In the genomic region with DNA sequence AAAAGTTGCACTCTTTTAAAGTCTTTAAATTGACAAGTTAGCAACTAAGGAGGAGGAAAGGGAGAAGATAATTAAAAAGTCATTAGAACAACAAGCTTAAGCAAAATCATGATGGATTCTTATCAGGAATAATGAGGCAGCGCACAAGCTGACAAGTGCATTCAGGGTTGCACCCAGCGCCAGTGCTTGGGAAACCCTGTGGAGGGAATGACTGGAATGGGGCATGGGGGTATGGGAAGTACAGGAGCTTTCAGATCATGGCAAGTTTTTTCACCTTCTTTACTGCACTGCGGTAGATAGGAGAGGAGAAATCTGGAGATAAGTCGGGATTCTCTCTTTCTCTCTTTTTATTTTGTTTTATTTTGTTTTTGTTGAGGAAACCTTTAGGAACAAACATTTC, we compare ENCODE assay signal across 3 cellular contexts.
"Had no signal": no experiment of that assay in that cellular context is flagged by ENCODE, and none has a peak within 500 bp of the region (broad histone marks: within the 10 kb centered on the region; RNA-seq: fewer than 3 reads in every experiment).

No MANE protein-coding gene starts in this region.

- DNase-seq: GDM1, GF-D8 had no signal

- H3K4me3 ChIP-seq: GM12878 had no signal

- ATAC-seq: GM12878 had no signal
